1 cellular context compared by ENCODE assay signal in the genomic region with DNA sequence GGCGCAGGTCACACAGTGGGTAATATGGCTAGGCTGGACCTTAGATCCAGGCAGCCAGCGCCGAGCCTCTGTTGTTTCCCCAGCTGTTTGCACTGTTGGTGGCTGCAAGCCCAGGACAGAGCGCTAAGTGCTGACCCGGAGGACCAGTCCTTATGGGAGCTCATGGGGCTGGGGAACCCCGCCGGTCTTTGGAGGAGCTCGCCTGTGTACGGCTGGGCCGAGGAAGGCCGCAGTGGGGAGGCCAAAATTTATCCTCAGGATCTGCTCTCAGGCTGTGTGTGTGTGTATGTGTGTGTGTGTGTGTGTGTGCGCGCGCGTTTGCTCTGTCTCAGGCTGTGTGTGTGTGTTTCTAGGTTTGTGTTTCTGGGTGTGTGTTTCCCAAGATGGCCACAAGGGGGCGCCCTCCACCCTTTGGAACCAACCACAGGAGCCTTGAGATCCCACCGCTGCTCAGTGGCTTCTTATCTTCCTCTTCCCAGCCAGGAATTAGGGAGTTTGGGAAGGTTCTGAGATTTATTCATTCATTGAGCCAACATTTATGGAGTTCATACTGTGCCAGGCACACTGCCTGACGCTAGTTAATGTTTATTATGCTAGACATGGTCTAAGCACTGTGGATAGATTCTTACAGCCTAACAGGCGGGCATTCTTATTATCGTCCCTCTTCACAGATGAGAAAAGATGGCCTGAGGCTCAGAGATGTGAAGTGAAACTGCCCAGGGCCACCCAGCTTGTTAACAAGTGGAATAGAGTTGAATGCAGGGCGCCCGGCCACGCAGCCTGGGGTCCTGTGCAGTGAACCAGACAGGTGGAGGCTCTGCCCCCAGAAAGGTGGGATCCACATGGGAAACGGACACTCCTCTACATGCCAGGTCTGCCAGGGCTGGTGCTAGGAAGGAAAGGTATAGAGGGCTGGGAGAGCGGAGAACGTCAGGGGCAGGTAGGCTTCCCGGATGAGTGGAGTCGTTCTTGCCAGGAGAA.
TF ChIP-seq lines count a peak whose summit lies in the region.

No MANE protein-coding gene starts in this region.

TF ChIP-seq in endothelial cell of umbilical vein, 7 proteins besides CTCF, POLR2A, EP300 and RAD21:
- TF ChIP-seq MYC (IDR thresholded peaks at IDR 0.05; ENCODE audit: low read depth, low read length) = no peak
- no peak for TF ChIP-seq POLR2AphosphoS5 (IDR thresholded peaks at IDR 0.05; ENCODE audit: insufficient read depth, low read depth, low read length)
- no peak for TF ChIP-seq EZH2 (IDR thresholded peaks at IDR 0.05; ENCODE audit: borderline replicate concordance, low read depth, low read length, severe bottlenecking)
- TF ChIP-seq MAX (IDR thresholded peaks at IDR 0.05; ENCODE audit: insufficient read depth, insufficient read length) = no peak
- no peak for TF ChIP-seq JUN (IDR thresholded peaks at IDR 0.05; ENCODE audit: borderline replicate concordance, insufficient read depth, insufficient read length, low read depth)
- TF ChIP-seq GATA2 (IDR thresholded peaks at IDR 0.05; ENCODE audit: insufficient read depth, insufficient read length, low read depth, low read length) = no peak
- no peak for TF ChIP-seq FOS (IDR thresholded peaks at IDR 0.05; ENCODE audit: borderline replicate concordance, insufficient read depth, low read length)
